ENCODE assay signal across 8 cellular contexts in genomic region chr4:6716018-6716911, GRCh38. TPM values are rescaled to one million over a fixed set of nuclear protein-coding genes. Genes with fewer than 3 reads are reported as not detected.
DNase-seq lines count a peak whose midpoint lies in the region; ATAC-seq and TF ChIP-seq lines count a peak whose summit lies in the region.

Gene BLOC1S4 (plus strand): TSS chr4:6716174. CDS start chr4:6716210, 36 bp downstream.

- H3K36me3 Mint-ChIP-seq in chondrocyte (ENCODE audit: low read depth): no peaks in the 10 kb centered on the region

- TF ChIP-seq CTCF in AG09319 (IDR thresholded peaks at IDR 0.05; ENCODE audit: low read depth, low read length): no peak; the same call in 1 of the 2 replicates
- TF ChIP-seq CTCF in chondrocyte (IDR thresholded peaks at IDR 0.05): peak; percentile 73

- peaks cover 37% of the 10 kb centered on the region for H3K4me1 Mint-ChIP-seq in chondrocyte (ENCODE audit: low read depth)

- ATAC-seq in HG03175 (IDR thresholded peaks at IDR 0.05; ENCODE audit: unreplicated experiment): peak; percentile 84

- DNase-seq in AG09319 (ENCODE audit: extremely low read depth, low read depth): peak; percentile 81
- peak; percentile 41 for DNase-seq in NCI-H345 treated with DMSO at 0.1 percent for 48 hours (lab: John Stamatoyannopoulos, UW; ENCODE audit: unreplicated experiment)
- peak; percentile 71 to 75 for DNase-seq in activated CD4-positive, alpha-beta T cell treated with anti-CD3 and anti-CD28 coated beads for 24 hours (ENCODE audit: low read depth in 2 of 2)
- DNase-seq in chondrocyte (ENCODE audit: low spot score): peak; percentile 94
- peak; percentile 93 for DNase-seq in kidney tubule cell (ENCODE audit: low spot score)
- peak; percentile 63 to 74 for DNase-seq in stimulated activated CD4-positive, alpha-beta T cell treated with anti-CD3 and anti-CD28 coated beads, Interleukin-1b, Interleukin-23, amount 100 ng/mL, for 1 hour (ENCODE audit: low read depth in 2 of 2)

- peak within 1 kb of the TSS; percentile 93 for H3K27ac Mint-ChIP-seq in chondrocyte (ENCODE audit: unreplicated experiment)

- H3K9me3 Mint-ChIP-seq in chondrocyte (ENCODE audit: low read depth): no peaks in the 10 kb centered on the region

- peak; percentile 97 for TF ChIP-seq POLR2A in GM18951 (IDR thresholded peaks at IDR 0.05; ENCODE audit: extremely low read depth, insufficient read depth, insufficient read length)

- H3K4me3 Mint-ChIP-seq in chondrocyte (ENCODE audit: unreplicated experiment): peak within 1 kb of the TSS; percentile 87

- peaks cover 3% of the 10 kb centered on the region for H3K27me3 Mint-ChIP-seq in chondrocyte (ENCODE audit: low read depth)

- in situ Hi-C loops in GM18951 (cut with MboI; ENCODE audit: low sequenced_read_pairs, unreplicated experiment): loop anchor here (10.0 kb wide), 1 partner anchor 329 kb away; the partner anchor contains the start of gene TADA2B

RNA-seq across cellular contexts. Expression of gene BLOC1S4, which starts in this region (rescaled TPM):
- 15.5 to 16.7 TPM (median 16.2 TPM) in 3 replicates for total RNA-seq in chondrocyte

Comparison
In these comparisons a context has a peak if more than half of its experiments do, and no peak if none do; other contexts are left out.
1. Peak in every context shown above with its lines: DNase-seq and ATAC-seq.
2. DNase-seq: peak in every context shown above with its lines; median percentile 94 in chondrocyte; 93 in kidney tubule cell; 81 in AG09319; 73 in activated CD4-positive, alpha-beta T cell treated with anti-CD3 and anti-CD28 coated beads for 24 hours; 68 in stimulated activated CD4-positive, alpha-beta T cell treated with anti-CD3 and anti-CD28 coated beads, Interleukin-1b, Interleukin-23, amount 100 ng/mL, for 1 hour; 41 in NCI-H345 treated with DMSO at 0.1 percent for 48 hours.